In the genomic region with DNA sequence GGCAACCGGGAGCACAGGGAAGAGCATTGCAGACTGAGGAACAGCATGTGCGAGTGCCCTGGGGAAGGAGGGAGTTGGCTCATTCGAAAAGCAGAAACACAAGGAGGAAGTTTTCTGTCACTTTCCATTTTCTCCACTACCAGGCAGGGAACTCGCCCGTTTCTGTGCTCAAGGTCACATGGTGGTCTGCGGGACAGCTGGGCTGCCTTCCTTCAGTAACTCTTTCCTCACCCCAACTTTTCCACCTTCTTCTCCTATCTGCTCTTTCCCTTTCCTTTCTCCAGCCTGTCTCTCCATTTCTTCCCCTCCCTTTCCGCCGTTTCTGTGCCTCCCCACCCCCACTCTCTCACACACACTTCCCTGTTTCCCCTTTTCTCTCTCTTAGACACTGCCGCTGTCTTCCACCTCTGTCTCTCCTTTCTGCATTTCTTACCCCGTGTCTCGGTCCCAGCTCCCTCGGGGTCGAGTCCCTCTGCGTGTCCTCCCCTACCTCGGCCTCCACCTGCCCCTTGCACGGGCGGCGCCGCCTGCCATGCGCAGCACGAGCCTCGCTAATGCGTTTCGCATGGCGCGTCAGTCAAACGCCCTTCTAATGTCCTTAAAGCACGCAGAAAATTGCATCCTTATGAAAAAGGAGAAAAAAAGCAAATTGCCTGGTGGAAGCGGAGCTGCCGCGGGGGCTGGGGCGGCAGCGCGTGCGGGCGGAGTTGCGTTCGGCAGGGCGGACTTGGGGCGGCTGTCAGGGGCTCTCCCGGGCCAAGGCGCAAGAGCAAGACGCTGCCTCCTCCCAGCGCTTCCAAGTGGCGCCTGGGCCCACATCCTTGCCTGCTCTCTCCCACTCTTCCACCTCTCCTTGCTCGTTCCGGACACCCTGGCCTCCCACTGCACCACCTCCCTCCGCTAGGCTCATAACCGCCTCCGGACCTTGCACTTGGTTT, we compare ENCODE assay signal across 9 cellular contexts. TPM values are rescaled to one million over a fixed set of nuclear protein-coding genes. Genes with fewer than 3 reads are reported as not detected.
A peak's percentile ranks its signal among the peaks of the same experiment; 100 is the strongest.
DNase-seq lines count a peak whose midpoint lies in the region; ATAC-seq and TF ChIP-seq lines count a peak whose summit lies in the region.
"Had no signal": no experiment of that assay in that cellular context is flagged by ENCODE, and none has a peak within 500 bp of the region (broad histone marks: within the 10 kb centered on the region; RNA-seq: fewer than 3 reads in every experiment).

No MANE protein-coding gene starts in this region.

- H3K4me3 Mint-ChIP-seq in IgD-negative memory B cell: peak overlapping the region; percentile 70 to 93 (median 78)

- 2% methylated on average over 50 of the region's 50 CpGs for WGBS in right cardiac atrium

- H3K4me3 ChIP-seq in right cardiac atrium (ENCODE audit: low read length) (peak overlapping the region; percentile 54), retinal pigment epithelial cell (ENCODE audit: low read length) (peak overlapping the region; percentile 18)

- ATAC-seq in right cardiac atrium (no peak), GM19397 (IDR thresholded peaks at IDR 0.05; ENCODE audit: unreplicated experiment) (no peak), HG02870 (IDR thresholded peaks at IDR 0.05; ENCODE audit: unreplicated experiment) (no peak), HG02610 (IDR thresholded peaks at IDR 0.05; ENCODE audit: unreplicated experiment) (no peak)

- peak overlapping the region in 1 of 3 donors; percentile 40 for H3K27ac Mint-ChIP-seq in IgD-negative memory B cell

- H3K4me1 ChIP-seq in right cardiac atrium (ENCODE audit: control insufficient read depth, insufficient read depth, low read length): no peaks in the 10 kb centered on the region

- H3K4me1 Mint-ChIP-seq in IgD-negative memory B cell: peaks cover 10 to 17% (median 12%) of the 10 kb centered on the region in 3 donors

- no peak overlapping the region for H3K27ac ChIP-seq in right cardiac atrium (ENCODE audit: low read length)

- no peak for TF ChIP-seq CTCF in retinal pigment epithelial cell (conservative IDR thresholded peaks at IDR 0.05; ENCODE audit: low read depth, low read length)

- H3K27me3 Mint-ChIP-seq in IgD-negative memory B cell: peaks cover 82% of the 10 kb centered on the region

- no peaks in the 10 kb centered on the region for H3K9me3 Mint-ChIP-seq in IgD-negative memory B cell

- no peaks in the 10 kb centered on the region for H3K9me3 ChIP-seq in right cardiac atrium (ENCODE audit: control insufficient read depth, low read length)

- intact Hi-C loops in right cardiac atrium (cut with DNase I): no loop called here

- H3K27me3 ChIP-seq in right cardiac atrium (ENCODE audit: control insufficient read depth, insufficient read depth): no peaks in the 10 kb centered on the region

- DNase-seq in SKM-1 (lab: John Stamatoyannopoulos, UW; ENCODE audit: unreplicated experiment) (peak; percentile 79), right cardiac atrium (no peak), retinal pigment epithelial cell (ENCODE audit: low read depth) (no peak), AG20443 (ENCODE audit: low spot score) (no peak)

- H3K36me3 Mint-ChIP-seq in IgD-negative memory B cell: no peaks in the 10 kb centered on the region

RNA-seq across cellular contexts. Expression of a gene that starts 9.5 kb away (rescaled TPM):
- polyA plus RNA-seq in IgD-negative memory B cell (0.33 TPM), right cardiac atrium (not detected)
- total RNA-seq in right cardiac atrium: not detected
- total RNA-seq: HT1080 had no signal
